In genomic region chr5:126969548-126969947, GRCh38 we compare ENCODE assay signal across 19 cellular contexts.
DNase-seq lines count a peak whose midpoint lies in the region; ATAC-seq and TF ChIP-seq lines count a peak whose summit lies in the region.
"Had no signal": no experiment of that assay in that cellular context is flagged by ENCODE, and none has a peak within 500 bp of the region (broad histone marks: within the 10 kb centered on the region; RNA-seq: fewer than 3 reads in every experiment).

No MANE protein-coding gene starts in this region.

- peak; percentile 71 for DNase-seq in NAMALWA (ENCODE audit: low spot score)
- DNase-seq in AG08396 (ENCODE audit: low spot score), result no peak
- no peak for DNase-seq in activated T-cell treated with anti-CD3 and anti-CD28 coated beads, Interleukin-2, amount 50 U/mL, for 4 hours
- DNase-seq in activated T-helper 1 cell treated with anti-CD3 and anti-CD28 coated beads, Interleukin-12 subunit alpha, Interleukin-12 subunit beta, Interleukin-2, Interleukin-4 antibody, amounts not matched to agents 30 ng/mL and 10 ng/mL and 1 ng/mL, durations not matched to agents 14 hours and 24 hours and 36 hours (ENCODE audit: low spot score), result no peak
- DNase-seq: activated CD4-positive, alpha-beta T cell treated with anti-CD3 and anti-CD28 coated beads for 36 hours; amniotic stem cell; DMS79 treated with DMSO at 0.1 percent for 48 hours; esophagus squamous epithelium; hippocampal formation; left ventricle myocardium superior; NCI-H1105 treated with DMSO at 0.1 percent for 48 hours; NCI-H226 had no signal

- intact Hi-C loops in activated T-helper 1 cell treated with anti-CD3 and anti-CD28 coated beads, Interleukin-12 subunit alpha, Interleukin-12 subunit beta, Interleukin-2, Interleukin-4 antibody, amounts not matched to agents 30 ng/mL and 10 ng/mL and 1 ng/mL, durations not matched to agents 14 hours and 24 hours and 36 hours (cut with micrococcal nuclease), result no loop called here

- no peaks in the 10 kb centered on the region for H3K9me2 ChIP-seq in DOHH2 (replicated peaks; ENCODE audit: control insufficient read depth, low read length)

- H3F3A ChIP-seq in DOHH2 (ENCODE audit: control insufficient read depth, insufficient read depth), result peaks cover 39% of the 10 kb centered on the region

- no peak overlapping the region for H3K4me3 Mint-ChIP-seq in activated T-cell treated with anti-CD3 and anti-CD28 coated beads, Interleukin-2, amount 50 U/mL, for 4 hours
- H3K4me3 Mint-ChIP-seq in activated T-helper 1 cell treated with anti-CD3 and anti-CD28 coated beads, Interleukin-12 subunit alpha, Interleukin-12 subunit beta, Interleukin-2, Interleukin-4 antibody, amounts not matched to agents 30 ng/mL and 10 ng/mL and 1 ng/mL, durations not matched to agents 14 hours and 24 hours and 36 hours, result no peak overlapping the region
- H3K4me3 Mint-ChIP-seq: activated CD4-positive, alpha-beta T cell treated with anti-CD3 and anti-CD28 coated beads for 36 hours; nephron had no signal

- H3K9me3 ChIP-seq in DOHH2 (ENCODE audit: control insufficient read depth, insufficient read depth, low read length), result no peaks in the 10 kb centered on the region
- H3K9me3 ChIP-seq: esophagus squamous epithelium, tibial nerve had no signal

- peak overlapping the region; percentile 91 for H3K4me2 ChIP-seq in DOHH2 (ENCODE audit: low read length)

- peak; percentile 39 for ATAC-seq in GM19467 (IDR thresholded peaks at IDR 0.05; ENCODE audit: unreplicated experiment)
- peak; percentile 48 for ATAC-seq in HG02885 (IDR thresholded peaks at IDR 0.05; ENCODE audit: poor library complexity, unreplicated experiment)
- no peak for ATAC-seq in GM19452 (IDR thresholded peaks at IDR 0.05; ENCODE audit: unreplicated experiment)
- ATAC-seq in activated T-cell treated with anti-CD3 and anti-CD28 coated beads, Interleukin-2, amount 50 U/mL, for 4 hours, result no peak
- ATAC-seq: activated CD4-positive, alpha-beta T cell treated with anti-CD3 and anti-CD28 coated beads for 36 hours had no signal

- no peak for TF ChIP-seq CTCF in DOHH2 (IDR thresholded peaks at IDR 0.05; ENCODE audit: low read depth, low read length, poor library complexity, severe bottlenecking)

- no peak overlapping the region for H3K27ac Mint-ChIP-seq in activated T-helper 1 cell treated with anti-CD3 and anti-CD28 coated beads, Interleukin-12 subunit alpha, Interleukin-12 subunit beta, Interleukin-2, Interleukin-4 antibody, amounts not matched to agents 30 ng/mL and 10 ng/mL and 1 ng/mL, durations not matched to agents 14 hours and 24 hours and 36 hours
- H3K27ac Mint-ChIP-seq: activated CD4-positive, alpha-beta T cell treated with anti-CD3 and anti-CD28 coated beads for 36 hours; nephron had no signal

- H3K36me3 Mint-ChIP-seq in activated T-cell treated with anti-CD3 and anti-CD28 coated beads, Interleukin-2, amount 50 U/mL, for 4 hours (ENCODE audit: insufficient read depth), result peaks cover 2% of the 10 kb centered on the region
- H3K36me3 Mint-ChIP-seq in activated T-helper 1 cell treated with anti-CD3 and anti-CD28 coated beads, Interleukin-12 subunit alpha, Interleukin-12 subunit beta, Interleukin-2, Interleukin-4 antibody, amounts not matched to agents 30 ng/mL and 10 ng/mL and 1 ng/mL, durations not matched to agents 14 hours and 24 hours and 36 hours (ENCODE audit: low read depth), result peaks cover 4% of the 10 kb centered on the region

- H3K27me3 ChIP-seq in DOHH2 (ENCODE audit: control insufficient read depth, low read length), result no peaks in the 10 kb centered on the region
- H3K27me3 ChIP-seq: esophagus squamous epithelium, tibial nerve had no signal

- H3K27me3 Mint-ChIP-seq in activated T-cell treated with anti-CD3 and anti-CD28 coated beads, Interleukin-2, amount 50 U/mL, for 4 hours (ENCODE audit: low read depth), result peaks cover 3% of the 10 kb centered on the region
- H3K27me3 Mint-ChIP-seq in activated T-helper 1 cell treated with anti-CD3 and anti-CD28 coated beads, Interleukin-12 subunit alpha, Interleukin-12 subunit beta, Interleukin-2, Interleukin-4 antibody, amounts not matched to agents 30 ng/mL and 10 ng/mL and 1 ng/mL, durations not matched to agents 14 hours and 24 hours and 36 hours (ENCODE audit: insufficient read depth), result no peaks in the 10 kb centered on the region
- H3K27me3 Mint-ChIP-seq: activated CD4-positive, alpha-beta T cell treated with anti-CD3 and anti-CD28 coated beads for 36 hours had no signal

- H3K4me1 Mint-ChIP-seq in activated T-cell treated with anti-CD3 and anti-CD28 coated beads, Interleukin-2, amount 50 U/mL, for 4 hours (ENCODE audit: low read depth), result peaks cover 32% of the 10 kb centered on the region
- H3K4me1 Mint-ChIP-seq in activated T-helper 1 cell treated with anti-CD3 and anti-CD28 coated beads, Interleukin-12 subunit alpha, Interleukin-12 subunit beta, Interleukin-2, Interleukin-4 antibody, amounts not matched to agents 30 ng/mL and 10 ng/mL and 1 ng/mL, durations not matched to agents 14 hours and 24 hours and 36 hours (ENCODE audit: low read depth), result peaks cover 32% of the 10 kb centered on the region

- H3K79me2 ChIP-seq in DOHH2 (ENCODE audit: control insufficient read depth, low read length), result peaks cover 38% of the 10 kb centered on the region

- no peaks in the 10 kb centered on the region for H4K20me1 ChIP-seq in DOHH2 (ENCODE audit: control insufficient read depth, insufficient read depth, low read depth, low read length)

- peak overlapping the region; percentile 94 for H3K27ac ChIP-seq in DOHH2 (ENCODE audit: low read depth, low read length)
- H3K27ac ChIP-seq: coronary artery, esophagus squamous epithelium, tibial nerve had no signal

- no peaks in the 10 kb centered on the region for H3K9me3 Mint-ChIP-seq in activated T-cell treated with anti-CD3 and anti-CD28 coated beads, Interleukin-2, amount 50 U/mL, for 4 hours
- H3K9me3 Mint-ChIP-seq in activated T-helper 1 cell treated with anti-CD3 and anti-CD28 coated beads, Interleukin-12 subunit alpha, Interleukin-12 subunit beta, Interleukin-2, Interleukin-4 antibody, amounts not matched to agents 30 ng/mL and 10 ng/mL and 1 ng/mL, durations not matched to agents 14 hours and 24 hours and 36 hours, result no peaks in the 10 kb centered on the region
- H3K9me3 Mint-ChIP-seq: nephron had no signal

- peak overlapping the region; percentile 87 for H3K4me3 ChIP-seq in DOHH2 (ENCODE audit: low read length)
- H3K4me3 ChIP-seq: coronary artery, esophagus squamous epithelium, tibial nerve had no signal

- H3K4me1 ChIP-seq in DOHH2 (ENCODE audit: control insufficient read depth, low read length), result peaks cover 88% of the 10 kb centered on the region

- peaks cover 22% of the 10 kb centered on the region for H3K36me3 ChIP-seq in DOHH2 (ENCODE audit: control insufficient read depth, low read length)
- H3K36me3 ChIP-seq: esophagus squamous epithelium, tibial nerve had no signal

Comparison
In these comparisons a context has a peak if more than half of its experiments do, and no peak if none do; other contexts are left out.
1. ATAC-seq: peak in GM19467 (single experiment) and HG02885 (single experiment); none in GM19452 (single experiment) and activated T-cell treated with anti-CD3 and anti-CD28 coated beads, Interleukin-2, amount 50 U/mL, for 4 hours (0 of 2).